ENCODE assay signal across 16 cellular contexts in genomic region chr5:172117977-172118701, GRCh38.
DNase-seq lines count a peak whose midpoint lies in the region; ATAC-seq, FAIRE-seq and TF ChIP-seq lines count a peak whose summit lies in the region.
"Had no signal": no experiment of that assay in that cellular context is flagged by ENCODE, and none has a peak within 500 bp of the region (broad histone marks: within the 10 kb centered on the region; RNA-seq: fewer than 3 reads in every experiment).

No MANE protein-coding gene starts in this region.

- DNase-seq in GF-D8 (lab: John Stamatoyannopoulos, UW) (peak; percentile 9), memory B cell (ENCODE audit: low spot score in 2 of 2) (no peak), NCI-H2227 treated with DMSO at 0.1 percent for 48 hours (lab: John Stamatoyannopoulos, UW) (no peak), GM12892 (ENCODE audit: insufficient read length) (no peak)
- no peak for DNase-seq in activated T-helper 2 cell treated with anti-CD3 and anti-CD28 coated beads, Interferon-gamma antibody, Interleukin-2, Interleukin-4, amounts not matched to agents 10 μg/mL and 5 μg/mL and 100 μg/mL, durations not matched to agents 14 hours and 24 hours and 36 hours (ENCODE audit: low spot score)
- DNase-seq in stimulated activated CD4-positive, alpha-beta T cell treated with anti-CD3 and anti-CD28 coated beads, Interleukin-4, amount 100 ng/mL, for 24 hours = no peak
- DNase-seq: activated effector memory CD4-positive, alpha-beta T cell treated with Interleukin-2 at 50 U/mL for 16 hours; central memory CD4-positive, alpha-beta T cell; COR-L47; NCI-H1417; NCI-H524 treated with DMSO at 0.1 percent for 48 hours; SHP77 treated with DMSO at 0.1 percent for 48 hours; WERI-Rb-1 had no signal

- peak overlapping the region; percentile 29 for H3K27ac Mint-ChIP-seq in activated T-helper 2 cell treated with anti-CD3 and anti-CD28 coated beads, Interferon-gamma antibody, Interleukin-2, Interleukin-4, amounts not matched to agents 10 μg/mL and 5 μg/mL and 100 μg/mL, durations not matched to agents 14 hours and 24 hours and 36 hours
- peak overlapping the region; percentile 62 for H3K27ac Mint-ChIP-seq in memory B cell
- H3K27ac Mint-ChIP-seq: mesothelial cell of epicardium had no signal

- peaks cover 57 to 96% (median 73%) of the 10 kb centered on the region in 10 experiments for H3K4me1 ChIP-seq in BLaER1 treated with 17β-estradiol and CSF1 and Interleukin-3, amounts not matched to agents 10 nM and 100 nM

- no peaks in the 10 kb centered on the region for H3K27me3 Mint-ChIP-seq in activated T-helper 2 cell treated with anti-CD3 and anti-CD28 coated beads, Interferon-gamma antibody, Interleukin-2, Interleukin-4, amounts not matched to agents 10 μg/mL and 5 μg/mL and 100 μg/mL, durations not matched to agents 14 hours and 24 hours and 36 hours (ENCODE audit: low read depth)
- no peaks in the 10 kb centered on the region for H3K27me3 Mint-ChIP-seq in memory B cell

- H3K4me1 Mint-ChIP-seq in activated T-helper 2 cell treated with anti-CD3 and anti-CD28 coated beads, Interferon-gamma antibody, Interleukin-2, Interleukin-4, amounts not matched to agents 10 μg/mL and 5 μg/mL and 100 μg/mL, durations not matched to agents 14 hours and 24 hours and 36 hours (ENCODE audit: low read depth) = peaks cover 41% of the 10 kb centered on the region
- peaks cover 31% of the 10 kb centered on the region for H3K4me1 Mint-ChIP-seq in memory B cell
- H3K4me1 Mint-ChIP-seq: mesothelial cell of epicardium had no signal

- intact Hi-C loops in activated T-helper 2 cell treated with anti-CD3 and anti-CD28 coated beads, Interferon-gamma antibody, Interleukin-2, Interleukin-4, amounts not matched to agents 10 μg/mL and 5 μg/mL and 100 μg/mL, durations not matched to agents 14 hours and 24 hours and 36 hours (cut with micrococcal nuclease) = no loop called here

- H3K9ac ChIP-seq in BLaER1 treated with 17β-estradiol and CSF1 and Interleukin-3, amounts not matched to agents 10 nM and 100 nM = peak overlapping the region in 5 of 11 experiments; percentile 11 to 47 (median 18); a peak in 4 of 22 replicates

- H3K27ac ChIP-seq in BLaER1 treated with 17β-estradiol and CSF1 and Interleukin-3, amounts not matched to agents 10 nM and 100 nM = peak overlapping the region in 10 of 11 experiments; percentile 26 to 87 (median 44); a peak in 13 of 22 replicates
- H3K27ac ChIP-seq: WERI-Rb-1 had no signal

- no peaks in the 10 kb centered on the region for H3K9me3 Mint-ChIP-seq in activated T-helper 2 cell treated with anti-CD3 and anti-CD28 coated beads, Interferon-gamma antibody, Interleukin-2, Interleukin-4, amounts not matched to agents 10 μg/mL and 5 μg/mL and 100 μg/mL, durations not matched to agents 14 hours and 24 hours and 36 hours
- H3K9me3 Mint-ChIP-seq in memory B cell = no peaks in the 10 kb centered on the region
- H3K9me3 Mint-ChIP-seq: mesothelial cell of epicardium had no signal

- H3K4me3 ChIP-seq in BLaER1 treated with 17β-estradiol and CSF1 and Interleukin-3, amounts not matched to agents 10 nM and 100 nM = no peak overlapping the region

- H3K9me3 ChIP-seq in BLaER1 treated with 17β-estradiol and CSF1 and Interleukin-3, amounts not matched to agents 10 nM and 100 nM (replicated peaks in 1 of 11) = no peaks in the 10 kb centered on the region

- ATAC-seq in memory B cell (ENCODE audit: low read depth) (no peak), GM18907 (IDR thresholded peaks at IDR 0.05; ENCODE audit: unreplicated experiment) (no peak)

- H3K27me3 ChIP-seq in BLaER1 treated with 17β-estradiol and CSF1 and Interleukin-3, amounts not matched to agents 10 nM and 100 nM = no peaks in the 10 kb centered on the region

- peaks cover 54% of the 10 kb centered on the region for H3K36me3 Mint-ChIP-seq in activated T-helper 2 cell treated with anti-CD3 and anti-CD28 coated beads, Interferon-gamma antibody, Interleukin-2, Interleukin-4, amounts not matched to agents 10 μg/mL and 5 μg/mL and 100 μg/mL, durations not matched to agents 14 hours and 24 hours and 36 hours (ENCODE audit: low read depth)
- peaks cover 21% of the 10 kb centered on the region for H3K36me3 Mint-ChIP-seq in memory B cell

- peaks cover 8 to 74% (median 23%) of the 10 kb centered on the region in 11 experiments; a peak in 17 of 22 replicates for H4K20me1 ChIP-seq in BLaER1 treated with 17β-estradiol and CSF1 and Interleukin-3, amounts not matched to agents 10 nM and 100 nM

- no peak for FAIRE-seq in GM12892 (lab: Jason Lieb, UNC)

- no peak overlapping the region for H3K4me3 Mint-ChIP-seq in activated T-helper 2 cell treated with anti-CD3 and anti-CD28 coated beads, Interferon-gamma antibody, Interleukin-2, Interleukin-4, amounts not matched to agents 10 μg/mL and 5 μg/mL and 100 μg/mL, durations not matched to agents 14 hours and 24 hours and 36 hours (ENCODE audit: low read depth)
- H3K4me3 Mint-ChIP-seq in memory B cell = no peak overlapping the region
- H3K4me3 Mint-ChIP-seq: mesothelial cell of epicardium had no signal

- H3K36me3 ChIP-seq in BLaER1 treated with 17β-estradiol and CSF1 and Interleukin-3, amounts not matched to agents 10 nM and 100 nM = peaks cover 59 to 82% (median 64%) of the 10 kb centered on the region in 11 experiments
- H3K36me3 ChIP-seq: WERI-Rb-1 had no signal

- peak overlapping the region in 7 of 11 experiments; percentile 5 to 84 (median 70); a peak in 12 of 22 replicates for H3K4me2 ChIP-seq in BLaER1 treated with 17β-estradiol and CSF1 and Interleukin-3, amounts not matched to agents 10 nM and 100 nM

- TF ChIP-seq POLR2A in GM12892 (IDR thresholded peaks at IDR 0.05; ENCODE audit: low read depth, low read length) = no peak
